In genomic region chr1:38818706-38819439, GRCh38 we compare ENCODE assay signal across 12 cellular contexts. TPM values are rescaled to one million over a fixed set of nuclear protein-coding genes. Genes with fewer than 3 reads are reported as not detected.
DNase-seq lines count a peak whose midpoint lies in the region; ATAC-seq, FAIRE-seq and TF ChIP-seq lines count a peak whose summit lies in the region.
"Had no signal": no experiment of that assay in that cellular context is flagged by ENCODE, and none has a peak within 500 bp of the region (broad histone marks: within the 10 kb centered on the region; RNA-seq: fewer than 3 reads in every experiment).

No MANE protein-coding gene starts in this region.

- no peaks in the 10 kb centered on the region for H3K9me3 Mint-ChIP-seq in activated naive CD8-positive, alpha-beta T cell (ENCODE audit: low read depth)
- H3K9me3 Mint-ChIP-seq in activated naive CD8-positive, alpha-beta T cell treated with anti-CD3 and anti-CD28 coated beads, Interleukin-2, amount 50 U/mL, for 24 hours: no peaks in the 10 kb centered on the region
- H3K9me3 Mint-ChIP-seq in type B pancreatic cell: no peaks in the 10 kb centered on the region
- H3K9me3 Mint-ChIP-seq: central memory CD8-positive, alpha-beta T cell; stimulated activated naive CD8-positive, alpha-beta T cell treated with anti-CD3 and anti-CD28 coated beads, Interleukin-15, amount 100 ng/mL, for 72 hours had no signal

- H3K9ac ChIP-seq in duodenal mucosa (ENCODE audit: low read depth in 1 of 2, low read length in 2 of 2): no peak overlapping the region
- no peak overlapping the region for H3K9ac ChIP-seq in muscle layer of colon (ENCODE audit: low read length)

- peak overlapping the region; percentile 21 to 38 for H3K4me3 ChIP-seq in duodenal mucosa (ENCODE audit: low read depth in 1 of 2, low read length in 2 of 2)
- H3K4me3 ChIP-seq in muscle layer of colon (ENCODE audit: low read depth in 1 of 2, low read length in 2 of 2): peak overlapping the region; percentile 16 to 38
- H3K4me3 ChIP-seq: PC-9 had no signal

- H3K27me3 ChIP-seq in duodenal mucosa (ENCODE audit: control insufficient read depth in 1 of 2, insufficient read depth in 2 of 2, low read length in 2 of 2): peaks cover 43 to 54% of the 10 kb centered on the region in 2 donors
- H3K27me3 ChIP-seq in muscle layer of colon (ENCODE audit: control insufficient read depth in 1 of 2, insufficient read depth in 2 of 2, low read length in 2 of 2): peaks cover 30 to 40% of the 10 kb centered on the region in 2 donors

- peaks cover 31% of the 10 kb centered on the region for H3K27me3 Mint-ChIP-seq in activated naive CD8-positive, alpha-beta T cell
- H3K27me3 Mint-ChIP-seq in activated naive CD8-positive, alpha-beta T cell treated with anti-CD3 and anti-CD28 coated beads, Interleukin-2, amount 50 U/mL, for 24 hours: peaks cover 48% of the 10 kb centered on the region
- H3K27me3 Mint-ChIP-seq in type B pancreatic cell: peaks cover 77% of the 10 kb centered on the region

- H3K9me3 ChIP-seq in duodenal mucosa (ENCODE audit: control insufficient read depth in 1 of 2, low read length in 2 of 2) (no peaks in the 10 kb centered on the region), muscle layer of colon (ENCODE audit: low read length) (no peaks in the 10 kb centered on the region)

- peaks cover 3% of the 10 kb centered on the region for H3K36me3 Mint-ChIP-seq in activated naive CD8-positive, alpha-beta T cell
- H3K36me3 Mint-ChIP-seq in activated naive CD8-positive, alpha-beta T cell treated with anti-CD3 and anti-CD28 coated beads, Interleukin-2, amount 50 U/mL, for 24 hours (ENCODE audit: low read depth): no peaks in the 10 kb centered on the region
- H3K36me3 Mint-ChIP-seq in type B pancreatic cell: no peaks in the 10 kb centered on the region

- no peak for TF ChIP-seq CTCF in type B pancreatic cell (conservative IDR thresholded peaks at IDR 0.05)

- no peak for ATAC-seq in activated naive CD8-positive, alpha-beta T cell treated with anti-CD3 and anti-CD28 coated beads, Interleukin-2, amount 50 U/mL, for 24 hours

- H3K27ac ChIP-seq in duodenal mucosa (ENCODE audit: low read depth, low read length) (no peak overlapping the region), muscle layer of colon (ENCODE audit: low read depth, low read length) (no peak overlapping the region)
- H3K27ac ChIP-seq: HL-60, PC-9 had no signal

- H3K4me1 ChIP-seq in duodenal mucosa (ENCODE audit: control insufficient read depth in 1 of 2, insufficient read depth in 2 of 2, low read length in 2 of 2): peaks cover 5 to 8% of the 10 kb centered on the region in 2 donors
- no peaks in the 10 kb centered on the region for H3K4me1 ChIP-seq in muscle layer of colon (ENCODE audit: insufficient read depth, low read length)

- H3K36me3 ChIP-seq in duodenal mucosa (ENCODE audit: control insufficient read depth in 1 of 2, insufficient read depth in 2 of 2, low read length in 2 of 2): no peaks in the 10 kb centered on the region
- no peaks in the 10 kb centered on the region for H3K36me3 ChIP-seq in muscle layer of colon (ENCODE audit: insufficient read depth, low read length)

- no peak overlapping the region for H3K27ac Mint-ChIP-seq in activated naive CD8-positive, alpha-beta T cell
- H3K27ac Mint-ChIP-seq in activated naive CD8-positive, alpha-beta T cell treated with anti-CD3 and anti-CD28 coated beads, Interleukin-2, amount 50 U/mL, for 24 hours: no peak overlapping the region
- no peak overlapping the region for H3K27ac Mint-ChIP-seq in type B pancreatic cell
- H3K27ac Mint-ChIP-seq: stimulated activated naive CD8-positive, alpha-beta T cell treated with anti-CD3 and anti-CD28 coated beads, Interleukin-15, amount 100 ng/mL, for 72 hours had no signal

- H3K4me3 Mint-ChIP-seq in activated naive CD8-positive, alpha-beta T cell: peak overlapping the region; percentile 60
- no peak overlapping the region for H3K4me3 Mint-ChIP-seq in activated naive CD8-positive, alpha-beta T cell treated with anti-CD3 and anti-CD28 coated beads, Interleukin-2, amount 50 U/mL, for 24 hours
- peak overlapping the region; percentile 77 for H3K4me3 Mint-ChIP-seq in type B pancreatic cell
- H3K4me3 Mint-ChIP-seq: central memory CD8-positive, alpha-beta T cell had no signal

- no peak for FAIRE-seq in urothelium cell line (lab: Jason Lieb, UNC)

- DNase-seq in activated naive CD8-positive, alpha-beta T cell treated with anti-CD3 and anti-CD28 coated beads, Interleukin-2, amount 50 U/mL, for 24 hours: no peak
- DNase-seq in type B pancreatic cell (ENCODE audit: extremely low spot score, unreplicated experiment): no peak
- no peak for DNase-seq in HuH-7.5 (ENCODE audit: low spot score)
- no peak for DNase-seq in NCI-H1092 (lab: John Stamatoyannopoulos, UW)
- no peak for DNase-seq in urothelium cell line (ENCODE audit: low spot score)

- peaks cover 14% of the 10 kb centered on the region for H3K4me1 Mint-ChIP-seq in activated naive CD8-positive, alpha-beta T cell (ENCODE audit: low read depth)
- peaks cover 7% of the 10 kb centered on the region for H3K4me1 Mint-ChIP-seq in activated naive CD8-positive, alpha-beta T cell treated with anti-CD3 and anti-CD28 coated beads, Interleukin-2, amount 50 U/mL, for 24 hours
- peaks cover 16% of the 10 kb centered on the region for H3K4me1 Mint-ChIP-seq in type B pancreatic cell (ENCODE audit: unreplicated experiment)
- H3K4me1 Mint-ChIP-seq: central memory CD8-positive, alpha-beta T cell had no signal

RNA-seq across cellular contexts. Expression of gene RRAGC, which starts 40.7 kb away (rescaled TPM):
- total RNA-seq in type B pancreatic cell (ENCODE audit: low replicate concordance): 25.3 and 26.1 TPM in 2 replicates

RNA-seq across cellular contexts. Expression of gene MYCBP, which starts 54.3 kb away (rescaled TPM):
- 20.0 and 29.6 TPM in 2 replicates for total RNA-seq in type B pancreatic cell (ENCODE audit: low replicate concordance)
